Comparison of ENCODE assay signal across 17 cellular contexts in genomic region chr9:77601476-77602056, GRCh38. TPM values are rescaled to one million over a fixed set of nuclear protein-coding genes. Genes with fewer than 3 reads are reported as not detected.
"Had no signal": no experiment of that assay in that cellular context is flagged by ENCODE, and none has a peak within 500 bp of the region (broad histone marks: within the 10 kb centered on the region; RNA-seq: fewer than 3 reads in every experiment).

No MANE protein-coding gene starts in this region.

- H3K9me3 ChIP-seq: gastrocnemius medialis, heart left ventricle, left lung, pancreas had no signal

- H3K36me3 ChIP-seq: gastrocnemius medialis, heart left ventricle, left lung, pancreas had no signal

- ATAC-seq: activated T-helper 17 cell treated with anti-CD3 and anti-CD28 coated beads, Interleukin-2, amount 50 U/mL, for 72 hours; effector memory CD8-positive, alpha-beta T cell; gastrocnemius medialis; heart left ventricle; left lung; pancreas had no signal

- H3K27me3 ChIP-seq: gastrocnemius medialis, heart left ventricle, left lung, pancreas had no signal

- H3K27ac ChIP-seq: epithelial cell of prostate, gastrocnemius medialis, heart left ventricle, left lung, pancreas had no signal

- DNase-seq: activated CD4-positive, alpha-beta T cell treated with anti-CD3 and anti-CD28 coated beads for 1 hour; activated CD4-positive, alpha-beta T cell treated with anti-CD3 and anti-CD28 coated beads, Interleukin-2, amount 50 U/mL, for 48 hours; activated naive CD4-positive, alpha-beta T cell treated with Interleukin-2 at 50 U/mL for 16 hours; anterior cingulate cortex; cerebellar nuclear complex; effector memory CD8-positive, alpha-beta T cell; gastrocnemius medialis; heart left ventricle; left lung; mammary epithelial cell; naive B cell; pancreas; stimulated activated CD4-positive, alpha-beta T cell treated with anti-CD3 and anti-CD28 coated beads, Interleukin-12 subunit alpha, Interleukin-12 subunit beta, amount 100 ng/mL, for 4 hours; stimulated activated CD4-positive, alpha-beta T cell treated with anti-CD3 and anti-CD28 coated beads, Interleukin-2, amount 100 ng/mL, for 24 hours had no signal

- H3K4me3 ChIP-seq: gastrocnemius medialis, heart left ventricle, left lung, pancreas had no signal

RNA-seq across cellular contexts. Expression of gene GNA14, which starts 46.6 kb away (rescaled TPM):
- total RNA-seq: activated T-helper 17 cell treated with anti-CD3 and anti-CD28 coated beads, Interleukin-2, amount 50 U/mL, for 72 hours; mononuclear cell had no signal
- polyA plus RNA-seq: mammary epithelial cell had no signal
